ENCODE assay signal across 21 cellular contexts in the genomic region with DNA sequence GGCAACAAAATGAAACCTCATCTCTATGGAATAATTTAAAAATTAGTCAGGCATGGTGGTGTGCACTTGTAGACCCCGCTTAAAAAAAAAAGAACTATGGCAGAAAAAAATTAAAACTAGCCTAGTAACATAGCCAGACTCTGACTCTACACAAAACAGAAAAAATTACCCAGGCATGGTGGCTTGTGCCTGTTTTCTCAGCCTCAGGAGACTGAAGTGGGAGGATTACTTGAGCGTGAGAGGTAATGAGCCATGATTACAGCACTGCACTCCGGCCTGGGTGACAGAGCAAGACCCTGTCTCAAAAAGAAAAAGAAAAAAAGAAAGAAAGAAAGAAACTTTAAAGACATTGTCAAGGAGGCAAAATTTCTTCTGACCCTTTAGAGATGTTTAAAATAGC.
DNase-seq lines count a peak whose midpoint lies in the region; ATAC-seq and TF ChIP-seq lines count a peak whose summit lies in the region.
"Had no signal": no experiment of that assay in that cellular context is flagged by ENCODE, and none has a peak within 500 bp of the region (broad histone marks: within the 10 kb centered on the region; RNA-seq: fewer than 3 reads in every experiment).

No MANE protein-coding gene starts in this region.

- H3K4me1 Mint-ChIP-seq in mesothelial cell of epicardium = peaks cover 38% of the 10 kb centered on the region
- H3K4me1 Mint-ChIP-seq: CD14-positive monocyte had no signal

- no peak overlapping the region for H3K4me3 ChIP-seq in epithelial cell of proximal tubule (ENCODE audit: low read depth, low read length)
- H3K4me3 ChIP-seq: Peyer's patch had no signal

- H3K4me3 Mint-ChIP-seq in mesothelial cell of epicardium = no peak overlapping the region
- H3K4me3 Mint-ChIP-seq: CD14-positive monocyte had no signal

- no peaks in the 10 kb centered on the region for H3K27me3 Mint-ChIP-seq in mesothelial cell of epicardium (ENCODE audit: low read depth)

- no peak for TF ChIP-seq CTCF in epithelial cell of proximal tubule (conservative IDR thresholded peaks at IDR 0.05; ENCODE audit: low read depth, low read length)
- no peak for TF ChIP-seq CTCF in mesothelial cell of epicardium (IDR thresholded peaks at IDR 0.05; ENCODE audit: unreplicated experiment)
- no peak for TF ChIP-seq CTCF in omental fat pad (IDR thresholded peaks at IDR 0.05)

- DNase-seq in NCI-H2227 (lab: John Stamatoyannopoulos, UW; ENCODE audit: unreplicated experiment) = peak; percentile 19
- no peak for DNase-seq in NCI-H2227 treated with DMSO at 0.1 percent for 48 hours (lab: John Stamatoyannopoulos, UW)
- DNase-seq in epithelial cell of proximal tubule (ENCODE audit: low read depth) = peak; percentile 44
- DNase-seq in mesothelial cell of epicardium (ENCODE audit: low spot score in 2 of 2, unreplicated experiment in 2 of 2) = no peak
- DNase-seq in renal cortical epithelial cell (ENCODE audit: low read depth) = peak; percentile 65
- no peak for DNase-seq in UCSD-AML1 (lab: John Stamatoyannopoulos, UW; ENCODE audit: unreplicated experiment)
- no peak for DNase-seq in omental fat pad (ENCODE audit: low spot score)
- DNase-seq: BE2C, DMS153, DND-41, GOT3, NCI-H1048, NCI-H1417, NCI-H1694 treated with DMSO at 0.1 percent for 48 hours, NCI-H2081, NCI-H510A, NCI-H69, Peyer's patch, SHP77 treated with DMSO at 0.1 percent for 48 hours had no signal

- ATAC-seq in HG03457 (IDR thresholded peaks at IDR 0.05; ENCODE audit: unreplicated experiment) = no peak
- no peak for ATAC-seq in omental fat pad (ENCODE audit: low FRiP score)

- H3K9me3 Mint-ChIP-seq in mesothelial cell of epicardium = peaks cover 22% of the 10 kb centered on the region

- peak overlapping the region; percentile 89 for H3K27ac Mint-ChIP-seq in mesothelial cell of epicardium
- H3K27ac Mint-ChIP-seq: CD14-positive monocyte had no signal

- H3K36me3 Mint-ChIP-seq in mesothelial cell of epicardium = peaks cover 9% of the 10 kb centered on the region
- H3K36me3 Mint-ChIP-seq: CD14-positive monocyte had no signal

Comparison
In these comparisons a context has a peak if more than half of its experiments do, and no peak if none do; other contexts are left out.
1. DNase-seq: peak in NCI-H2227 (single experiment), epithelial cell of proximal tubule (single experiment) and renal cortical epithelial cell (single experiment); none in NCI-H2227 treated with DMSO at 0.1 percent for 48 hours (single experiment), mesothelial cell of epicardium (0 of 2), UCSD-AML1 (single experiment) and omental fat pad (single experiment).